Comparison of ENCODE assay signal across 8 cellular contexts in the genomic region with DNA sequence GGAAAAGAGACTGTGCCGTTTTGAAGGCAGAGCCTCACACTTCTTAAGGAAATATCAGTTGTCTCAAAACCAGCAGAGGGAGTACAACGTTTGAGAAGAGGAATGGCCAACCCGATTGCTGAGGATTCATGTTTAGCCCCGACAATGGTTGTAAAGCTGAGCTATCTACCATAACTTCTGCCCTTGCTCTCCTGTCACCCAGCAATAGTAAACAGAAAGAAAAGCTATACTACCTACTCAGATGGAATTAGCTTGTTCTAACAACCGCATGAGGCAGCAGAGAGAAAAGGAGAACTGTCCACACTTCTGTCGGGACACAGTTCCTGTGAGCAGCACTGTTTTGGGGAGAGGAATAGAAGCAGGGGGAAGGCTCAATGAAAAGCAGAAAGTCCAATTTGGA.
DNase-seq lines count a peak whose midpoint lies in the region; ATAC-seq, FAIRE-seq and TF ChIP-seq lines count a peak whose summit lies in the region.

No MANE protein-coding gene starts in this region.

- H3K4me3 ChIP-seq in MG63 = no peak overlapping the region
- no peak overlapping the region for H3K4me3 ChIP-seq in brain microvascular endothelial cell (ENCODE audit: low read depth, low read length)
- H3K4me3 ChIP-seq in keratinocyte (ENCODE audit: control insufficient read depth in 2 of 3, extremely low read depth in 1 of 3, insufficient read depth in 2 of 3, low read depth in 1 of 3, low read length in 3 of 3) = no peak overlapping the region

- peaks cover 38% of the 10 kb centered on the region for H3K36me3 Mint-ChIP-seq in stimulated activated naive CD8-positive, alpha-beta T cell treated with anti-CD3 and anti-CD28 coated beads, Interleukin-15, Interleukin-2, amounts not matched to agents 100 ng/mL and 50 ng/mL, for 24 hours (ENCODE audit: low read depth)

- no peaks in the 10 kb centered on the region for H3K27me3 Mint-ChIP-seq in stimulated activated naive CD8-positive, alpha-beta T cell treated with anti-CD3 and anti-CD28 coated beads, Interleukin-15, Interleukin-2, amounts not matched to agents 100 ng/mL and 50 ng/mL, for 24 hours

- TF ChIP-seq CTCF in brain microvascular endothelial cell (IDR thresholded peaks at IDR 0.05; ENCODE audit: low read depth, low read length, missing control alignments) (peak; percentile 75), keratinocyte (optimal IDR thresholded peaks at IDR 0.05 in 1 of 3, IDR thresholded peaks at IDR 0.05 in 1 of 3, conservative IDR thresholded peaks at IDR 0.05 in 1 of 3; ENCODE audit: extremely low read depth in 1 of 3, insufficient read depth in 2 of 3, low read length in 3 of 3) (peak; percentile 20 to 62 (median 59))

- no peak overlapping the region for H3K9ac ChIP-seq in keratinocyte (ENCODE audit: control insufficient read depth, extremely low read depth, insufficient read depth, low read length)

- H3K9me3 ChIP-seq in MG63 (no peaks in the 10 kb centered on the region), keratinocyte (ENCODE audit: control insufficient read depth, low read depth, low read length) (no peaks in the 10 kb centered on the region)

- peak overlapping the region; percentile 13 for H3K27ac Mint-ChIP-seq in stimulated activated naive CD8-positive, alpha-beta T cell treated with anti-CD3 and anti-CD28 coated beads, Interleukin-15, Interleukin-2, amounts not matched to agents 100 ng/mL and 50 ng/mL, for 24 hours

- H3K27me3 ChIP-seq in MG63 = no peaks in the 10 kb centered on the region
- no peaks in the 10 kb centered on the region for H3K27me3 ChIP-seq in brain microvascular endothelial cell (replicated peaks)
- H3K27me3 ChIP-seq in keratinocyte (ENCODE audit: control insufficient read depth, extremely low read depth, insufficient read depth, low read length) = no peaks in the 10 kb centered on the region

- H3K27ac ChIP-seq in brain microvascular endothelial cell (peak overlapping the region; percentile 46), keratinocyte (ENCODE audit: control insufficient read depth, insufficient read depth, low read length) (no peak overlapping the region)

- H3K9me3 Mint-ChIP-seq in stimulated activated naive CD8-positive, alpha-beta T cell treated with anti-CD3 and anti-CD28 coated beads, Interleukin-15, Interleukin-2, amounts not matched to agents 100 ng/mL and 50 ng/mL, for 24 hours = no peaks in the 10 kb centered on the region

- peaks cover 63% of the 10 kb centered on the region for H3K4me1 Mint-ChIP-seq in stimulated activated naive CD8-positive, alpha-beta T cell treated with anti-CD3 and anti-CD28 coated beads, Interleukin-15, Interleukin-2, amounts not matched to agents 100 ng/mL and 50 ng/mL, for 24 hours (ENCODE audit: low read depth)

- DNase-seq in Daoy (ENCODE audit: low read depth) (peak; percentile 64), MG63 (peak; percentile 31), brain microvascular endothelial cell (peak; percentile 55), keratinocyte (ENCODE audit: low read depth, low spot score) (no peak)

- H3K36me3 ChIP-seq in MG63 = peaks cover 59% of the 10 kb centered on the region
- H3K36me3 ChIP-seq in brain microvascular endothelial cell (replicated peaks) = peaks cover 9% of the 10 kb centered on the region
- H3K36me3 ChIP-seq in keratinocyte (ENCODE audit: control insufficient read depth in 2 of 2, extremely low read depth in 1 of 2, insufficient read depth in 2 of 2, low read length in 2 of 2) = peaks cover 5 to 12% of the 10 kb centered on the region in 2 experiments

- H3K79me2 ChIP-seq in keratinocyte (ENCODE audit: control insufficient read depth, insufficient read depth, low read length) = peaks cover 31% of the 10 kb centered on the region

- peaks cover 2% of the 10 kb centered on the region for H3K9me1 ChIP-seq in keratinocyte (ENCODE audit: control insufficient read depth, extremely low read depth, insufficient read depth, low read length)

- peak; percentile 57 for FAIRE-seq in keratinocyte (lab: Jason Lieb, UNC)

- H4K20me1 ChIP-seq in keratinocyte (ENCODE audit: control insufficient read depth, extremely low read depth, insufficient read depth, low read length) = peaks cover 4% of the 10 kb centered on the region

- dilution Hi-C loops in keratinocyte (cut with MboI; ENCODE audit: extremely low pct_ligation_motif_present, low sequenced_read_pairs) = no loop called here

- no peak for ATAC-seq in GM21576 (IDR thresholded peaks at IDR 0.05; ENCODE audit: unreplicated experiment)
- ATAC-seq in GM19467 (IDR thresholded peaks at IDR 0.05; ENCODE audit: unreplicated experiment) = no peak
- no peak for ATAC-seq in HG02973 (IDR thresholded peaks at IDR 0.05; ENCODE audit: unreplicated experiment)

- H3K4me1 ChIP-seq in keratinocyte (ENCODE audit: control insufficient read depth, extremely low read depth, insufficient read depth, low read length) = peaks cover 28% of the 10 kb centered on the region

- peak overlapping the region; percentile 50 for H3K4me3 Mint-ChIP-seq in stimulated activated naive CD8-positive, alpha-beta T cell treated with anti-CD3 and anti-CD28 coated beads, Interleukin-15, Interleukin-2, amounts not matched to agents 100 ng/mL and 50 ng/mL, for 24 hours

- peak overlapping the region; percentile 2 for H2AFZ ChIP-seq in keratinocyte (ENCODE audit: control insufficient read depth, low read length)

- peak overlapping the region; percentile 57 for H3K4me2 ChIP-seq in keratinocyte (ENCODE audit: control insufficient read depth, extremely low read depth, insufficient read depth, low read depth, low read length)

- in situ Hi-C loops in brain microvascular endothelial cell (cut with HindIII; ENCODE audit: low pct_ligation_motif_present, low sequenced_read_pairs) = no loop called here
